In the genomic region with DNA sequence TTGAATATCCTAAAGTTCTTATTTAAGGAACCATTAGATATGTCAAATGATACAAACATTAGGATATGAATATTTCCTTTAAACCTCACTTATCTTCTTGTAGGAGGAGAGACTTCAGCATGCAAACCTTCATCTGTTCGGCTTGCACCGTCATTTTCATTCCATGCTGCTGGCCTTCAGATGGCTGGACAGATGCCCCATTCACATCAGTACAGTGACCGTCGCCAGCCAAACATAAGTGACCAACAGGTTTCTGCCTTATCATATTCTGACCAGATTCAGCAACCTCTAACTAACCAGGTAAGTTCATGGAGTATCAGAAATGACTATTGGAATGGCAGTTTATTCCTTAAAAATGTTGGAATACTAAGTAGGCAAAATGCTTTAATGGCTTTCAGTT, we compare ENCODE assay signal across 29 cellular contexts.
"Had no signal": no experiment of that assay in that cellular context is flagged by ENCODE, and none has a peak within 500 bp of the region (broad histone marks: within the 10 kb centered on the region; RNA-seq: fewer than 3 reads in every experiment).

No MANE protein-coding gene starts in this region.

- H3K27me3 ChIP-seq: adrenal gland, body of pancreas, colonic mucosa, esophagus squamous epithelium, heart left ventricle had no signal

- DNase-seq: activated CD4-positive, alpha-beta memory T cell treated with anti-CD3 and anti-CD28 coated beads for 36 hours; activated CD4-positive, alpha-beta T cell treated with anti-CD3 and anti-CD28 coated beads for 36 hours; activated CD4-positive, alpha-beta T cell treated with anti-CD3 and anti-CD28 coated beads, Interleukin-2, amount 10 ng/mL, durations not matched to agents 24 days and 14 days; activated CD4-positive, CD25-positive, alpha-beta regulatory T cell; activated CD4-positive, CD25-positive, alpha-beta regulatory T cell treated with anti-CD3 and anti-CD28 coated beads, Interleukin-2, amount 50 U/mL, for 72 hours; activated CD8-positive, alpha-beta memory T cell treated with anti-CD3 and anti-CD28 coated beads, Interleukin-2, amount 10 ng/mL, durations not matched to agents 7 days and 5 days; activated CD8-positive, alpha-beta memory T cell treated with anti-CD3 and anti-CD28 coated beads, Interleukin-2, amount 50 U/mL, for 4 hours; activated CD8-positive, alpha-beta T cell treated with anti-CD3 and anti-CD28 coated beads, Interleukin-2, amount 10 ng/mL, durations not matched to agents 7 days and 5 days; activated effector memory CD4-positive, alpha-beta T cell treated with anti-CD3 and anti-CD28 coated beads, Interleukin-2, amount 50 U/mL, for 16 hours; activated naive CD4-positive, alpha-beta T cell treated with anti-CD3 and anti-CD28 coated beads for 36 hours; activated T-cell treated with anti-CD3 and anti-CD28 coated beads, Interleukin-2, amount 50 U/mL, for 1 hour; activated T-cell treated with anti-CD3 and anti-CD28 coated beads, Interleukin-2, amount 50 U/mL, for 48 hours; amygdala; aorta; central memory CD4-positive, alpha-beta T cell; cerebellar nuclear complex; colonic mucosa; effector CD8-positive, alpha-beta T cell; esophagus squamous epithelium; foreskin melanocyte; glutamatergic neuron; heart left ventricle; T-helper 2 cell had no signal

- H3K4me1 ChIP-seq: colonic mucosa had no signal

- H3K4me3 ChIP-seq: adrenal gland, body of pancreas, colonic mucosa, esophagus squamous epithelium, heart left ventricle had no signal

- H3K27ac Mint-ChIP-seq: activated CD4-positive, alpha-beta memory T cell treated with anti-CD3 and anti-CD28 coated beads for 36 hours; activated CD4-positive, alpha-beta T cell treated with anti-CD3 and anti-CD28 coated beads for 36 hours; activated CD4-positive, alpha-beta T cell treated with anti-CD3 and anti-CD28 coated beads, Interleukin-2, amount 10 ng/mL, durations not matched to agents 24 days and 14 days; activated CD8-positive, alpha-beta memory T cell treated with anti-CD3 and anti-CD28 coated beads, Interleukin-2, amount 10 ng/mL, durations not matched to agents 7 days and 5 days; activated CD8-positive, alpha-beta T cell treated with anti-CD3 and anti-CD28 coated beads, Interleukin-2, amount 10 ng/mL, durations not matched to agents 7 days and 5 days; activated naive CD4-positive, alpha-beta T cell treated with anti-CD3 and anti-CD28 coated beads for 36 hours; activated naive CD4-positive, alpha-beta T cell treated with anti-CD3 and anti-CD28 coated beads, Interleukin-2, amount 50 U/mL, for 72 hours; activated T-helper 1 cell treated with anti-CD3 and anti-CD28 coated beads, Interleukin-12 subunit alpha, Interleukin-12 subunit beta, Interleukin-2, Interleukin-4 antibody, amounts not matched to agents 30 ng/mL and 10 ng/mL and 1 ng/mL, durations not matched to agents 14 hours and 24 hours and 36 hours; activated T-helper 2 cell treated with anti-CD3 and anti-CD28 coated beads, Interferon-gamma antibody, Interleukin-2, Interleukin-4, amounts not matched to agents 10 μg/mL and 5 μg/mL and 100 μg/mL, durations not matched to agents 14 hours and 24 hours and 36 hours had no signal

- H3K4me3 Mint-ChIP-seq: activated CD4-positive, alpha-beta memory T cell treated with anti-CD3 and anti-CD28 coated beads for 36 hours; activated CD4-positive, alpha-beta T cell treated with anti-CD3 and anti-CD28 coated beads for 36 hours; activated CD4-positive, alpha-beta T cell treated with anti-CD3 and anti-CD28 coated beads, Interleukin-2, amount 10 ng/mL, durations not matched to agents 24 days and 14 days; activated CD8-positive, alpha-beta memory T cell treated with anti-CD3 and anti-CD28 coated beads, Interleukin-2, amount 10 ng/mL, durations not matched to agents 7 days and 5 days; activated CD8-positive, alpha-beta T cell treated with anti-CD3 and anti-CD28 coated beads, Interleukin-2, amount 10 ng/mL, durations not matched to agents 7 days and 5 days; activated naive CD4-positive, alpha-beta T cell treated with anti-CD3 and anti-CD28 coated beads for 36 hours; activated T-helper 1 cell treated with anti-CD3 and anti-CD28 coated beads, Interleukin-12 subunit alpha, Interleukin-12 subunit beta, Interleukin-2, Interleukin-4 antibody, amounts not matched to agents 30 ng/mL and 10 ng/mL and 1 ng/mL, durations not matched to agents 14 hours and 24 hours and 36 hours had no signal

- H3K27me3 Mint-ChIP-seq: activated CD4-positive, alpha-beta memory T cell treated with anti-CD3 and anti-CD28 coated beads for 36 hours; activated CD4-positive, alpha-beta T cell treated with anti-CD3 and anti-CD28 coated beads for 36 hours; activated CD4-positive, alpha-beta T cell treated with anti-CD3 and anti-CD28 coated beads, Interleukin-2, amount 10 ng/mL, durations not matched to agents 24 days and 14 days; activated CD8-positive, alpha-beta memory T cell treated with anti-CD3 and anti-CD28 coated beads, Interleukin-2, amount 10 ng/mL, durations not matched to agents 7 days and 5 days had no signal

- ATAC-seq: activated CD4-positive, alpha-beta T cell treated with anti-CD3 and anti-CD28 coated beads for 36 hours; activated CD8-positive, alpha-beta memory T cell treated with anti-CD3 and anti-CD28 coated beads, Interleukin-2, amount 10 ng/mL, durations not matched to agents 7 days and 5 days; activated CD8-positive, alpha-beta T cell treated with anti-CD3 and anti-CD28 coated beads, Interleukin-2, amount 10 ng/mL, durations not matched to agents 7 days and 5 days; activated naive CD4-positive, alpha-beta T cell treated with anti-CD3 and anti-CD28 coated beads, Interleukin-2, amount 50 U/mL, for 72 hours; body of pancreas; heart left ventricle had no signal

- H3K9me3 ChIP-seq: adrenal gland, body of pancreas, colonic mucosa, esophagus squamous epithelium, heart left ventricle had no signal

- H3K27ac ChIP-seq: adrenal gland, colonic mucosa, epithelial cell of prostate, esophagus squamous epithelium, heart left ventricle had no signal

- H3K9me3 Mint-ChIP-seq: activated CD4-positive, alpha-beta memory T cell treated with anti-CD3 and anti-CD28 coated beads for 36 hours; activated CD4-positive, alpha-beta T cell treated with anti-CD3 and anti-CD28 coated beads, Interleukin-2, amount 10 ng/mL, durations not matched to agents 24 days and 14 days; activated T-helper 1 cell treated with anti-CD3 and anti-CD28 coated beads, Interleukin-12 subunit alpha, Interleukin-12 subunit beta, Interleukin-2, Interleukin-4 antibody, amounts not matched to agents 30 ng/mL and 10 ng/mL and 1 ng/mL, durations not matched to agents 14 hours and 24 hours and 36 hours; activated T-helper 2 cell treated with anti-CD3 and anti-CD28 coated beads, Interferon-gamma antibody, Interleukin-2, Interleukin-4, amounts not matched to agents 10 μg/mL and 5 μg/mL and 100 μg/mL, durations not matched to agents 14 hours and 24 hours and 36 hours had no signal

- H3K36me3 ChIP-seq: adrenal gland, colonic mucosa had no signal
